8 cellular contexts compared by ENCODE assay signal in the genomic region with DNA sequence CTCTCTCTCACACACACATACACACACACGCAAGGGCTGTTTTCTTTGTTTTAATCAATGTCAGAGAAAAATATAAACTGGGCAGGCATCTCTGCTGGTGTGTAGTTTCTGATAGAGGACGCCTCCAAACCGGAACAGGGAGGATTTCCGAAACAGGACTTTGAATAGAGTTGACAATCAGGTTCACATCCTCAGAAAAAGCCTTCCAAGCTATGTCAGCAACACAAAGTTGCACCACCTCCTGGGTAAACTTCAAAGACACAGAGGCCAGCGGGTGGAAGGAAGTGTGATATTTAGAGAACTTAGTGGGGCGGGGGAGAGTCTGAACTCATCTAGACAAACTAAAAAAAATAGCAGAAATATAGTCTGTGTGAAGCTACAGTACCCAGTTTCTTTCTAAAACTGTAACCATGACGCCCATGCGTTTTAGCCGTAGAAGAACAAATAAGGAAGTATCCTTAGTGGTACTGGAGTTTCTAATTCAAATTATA. TPM values are rescaled to one million over a fixed set of nuclear protein-coding genes. Genes with fewer than 3 reads are reported as not detected.
DNase-seq lines count a peak whose midpoint lies in the region; ATAC-seq and TF ChIP-seq lines count a peak whose summit lies in the region.

No MANE protein-coding gene starts in this region.

- H3K4me2 ChIP-seq in GM23338: peak overlapping the region; percentile 97

- H3K4me1 ChIP-seq in ACC112 (ENCODE audit: control insufficient read depth, insufficient read depth, low read length, unreplicated experiment): peaks cover 18% of the 10 kb centered on the region
- H3K4me1 ChIP-seq in GM23338 (ENCODE audit: insufficient read depth): peaks cover 20% of the 10 kb centered on the region
- no peaks in the 10 kb centered on the region for H3K4me1 ChIP-seq in ascending aorta
- H3K4me1 ChIP-seq in skeletal muscle tissue (ENCODE audit: control insufficient read depth in 3 of 3, insufficient read depth in 3 of 3, low read length in 3 of 3): peaks cover 2 to 17% (median 9%) of the 10 kb centered on the region in 3 donors

- H3K27me3 Mint-ChIP-seq in GM23338 (ENCODE audit: insufficient read depth, low read depth, poor library complexity): peaks cover 50% of the 10 kb centered on the region

- H3K9me3 ChIP-seq in ascending aorta (no peaks in the 10 kb centered on the region), skeletal muscle tissue (ENCODE audit: control insufficient read depth in 3 of 3, low read length in 3 of 3) (no peaks in the 10 kb centered on the region)

- intact Hi-C loops in ascending aorta (cut with DNase I): no loop called here

- peak; percentile 2 for DNase-seq in GM23338 (ENCODE audit: low spot score)
- peak; percentile 8 to 67 for DNase-seq in ascending aorta (ENCODE audit: low spot score in 2 of 2)
- DNase-seq in iPS-NIHi11 (ENCODE audit: low spot score): peak; percentile 8
- no peak for DNase-seq in NCI-H1048 (lab: John Stamatoyannopoulos, UW)

- H2AFZ ChIP-seq in ACC112 (ENCODE audit: low read length, unreplicated experiment) (peak overlapping the region; percentile 76), GM23338 (no peak overlapping the region)

- ATAC-seq in GM23338 (no peak), SK-N-SH treated with all-trans-retinoic acid at 6 μM for 48 hours (peak; percentile 4; the same call in 2 of the 3 replicates), GM19455 (IDR thresholded peaks at IDR 0.05; ENCODE audit: unreplicated experiment) (no peak)

- no peak overlapping the region for H3K27ac Mint-ChIP-seq in GM23338

- peak overlapping the region; percentile 59 to 67 (median 63) for H3K9ac ChIP-seq in skeletal muscle tissue (ENCODE audit: low read depth in 1 of 3, low read length in 3 of 3)

- H3K4me3 Mint-ChIP-seq in GM23338: peak overlapping the region; percentile 86

- H3F3A ChIP-seq in GM23338 (replicated peaks; ENCODE audit: low read depth): no peaks in the 10 kb centered on the region

- H3K4me1 Mint-ChIP-seq in GM23338: peaks cover 32% of the 10 kb centered on the region

- H3K4me3 ChIP-seq in ACC112 (ENCODE audit: low read depth, low read length) (peak overlapping the region; percentile 79), GM23338 (peak overlapping the region; percentile 73), ascending aorta (peak overlapping the region; percentile 34 to 62), skeletal muscle tissue (ENCODE audit: low read length in 3 of 3) (peak overlapping the region; percentile 68 to 86 (median 71))

- no peaks in the 10 kb centered on the region; the same call in 1 of the 2 replicates for H4K20me1 ChIP-seq in GM23338 (replicated peaks; ENCODE audit: insufficient read depth)

- TF ChIP-seq CTCF in GM23338 (conservative IDR thresholded peaks at IDR 0.05; ENCODE audit: low read depth in 2 of 2) (no peak), ascending aorta (IDR thresholded peaks at IDR 0.05) (no peak)

- no peaks in the 10 kb centered on the region for H3K9me3 Mint-ChIP-seq in GM23338

- H3K36me3 ChIP-seq in ACC112 (ENCODE audit: insufficient read depth, low read length) (no peaks in the 10 kb centered on the region), GM23338 (ENCODE audit: insufficient read depth) (no peaks in the 10 kb centered on the region), ascending aorta (no peaks in the 10 kb centered on the region), skeletal muscle tissue (ENCODE audit: control insufficient read depth in 3 of 3, insufficient read depth in 3 of 3, low read length in 3 of 3) (no peaks in the 10 kb centered on the region)

- H3K9me2 ChIP-seq in GM23338 (ENCODE audit: insufficient read depth): no peaks in the 10 kb centered on the region

- no peak overlapping the region for H3K27ac ChIP-seq in ACC112 (ENCODE audit: low read depth, low read length)
- H3K27ac ChIP-seq in GM23338 (ENCODE audit: low read depth): no peak overlapping the region
- H3K27ac ChIP-seq in ascending aorta: peak overlapping the region in 1 of 2 donors; percentile 43
- peak overlapping the region; percentile 81 for H3K27ac ChIP-seq in skeletal muscle tissue (ENCODE audit: low read depth, low read length)

- no peaks in the 10 kb centered on the region for H3K36me3 Mint-ChIP-seq in GM23338 (ENCODE audit: low read depth)

- H3K79me2 ChIP-seq in ACC112 (ENCODE audit: control insufficient read depth, insufficient read depth, low read length, unreplicated experiment) (no peaks in the 10 kb centered on the region), GM23338 (replicated peaks; ENCODE audit: insufficient read depth) (no peaks in the 10 kb centered on the region)

- H3K27me3 ChIP-seq in ACC112 (ENCODE audit: insufficient read depth, low read length) (peaks cover 45% of the 10 kb centered on the region), GM23338 (ENCODE audit: insufficient read depth) (peaks cover 80% of the 10 kb centered on the region), ascending aorta (no peaks in the 10 kb centered on the region), skeletal muscle tissue (ENCODE audit: control insufficient read depth in 3 of 3, insufficient read depth in 3 of 3, low read length in 3 of 3) (peaks cover 15 to 21% (median 20%) of the 10 kb centered on the region in 3 donors)

TF ChIP-seq in GM23338, 12 proteins besides CTCF, POLR2A, EP300 and RAD21 (continues in another document):
- TF ChIP-seq REST (IDR thresholded peaks at IDR 0.05; ENCODE audit: unreplicated experiment) (no peak), POLR2AphosphoS5 (IDR thresholded peaks at IDR 0.05; ENCODE audit: low read depth) (no peak), NANOG (IDR thresholded peaks at IDR 0.05; ENCODE audit: borderline replicate concordance) (no peak), ZNF114 (CRISPR knock-in tag; IDR thresholded peaks at IDR 0.05) (no peak), STAT1 (IDR thresholded peaks at IDR 0.05; ENCODE audit: unreplicated experiment) (no peak), CREB1 (CRISPR knock-in tag; IDR thresholded peaks at IDR 0.05; ENCODE audit: low read depth) (no peak), EZH2 (IDR thresholded peaks at IDR 0.05; ENCODE audit: low read depth, unreplicated experiment) (no peak)

TF ChIP-seq in SK-N-SH treated with all-trans-retinoic acid at 6 μM for 48 hours, 23 proteins besides CTCF, POLR2A, EP300 and RAD21 (continues in another document):
- TF ChIP-seq, protein P1, sequence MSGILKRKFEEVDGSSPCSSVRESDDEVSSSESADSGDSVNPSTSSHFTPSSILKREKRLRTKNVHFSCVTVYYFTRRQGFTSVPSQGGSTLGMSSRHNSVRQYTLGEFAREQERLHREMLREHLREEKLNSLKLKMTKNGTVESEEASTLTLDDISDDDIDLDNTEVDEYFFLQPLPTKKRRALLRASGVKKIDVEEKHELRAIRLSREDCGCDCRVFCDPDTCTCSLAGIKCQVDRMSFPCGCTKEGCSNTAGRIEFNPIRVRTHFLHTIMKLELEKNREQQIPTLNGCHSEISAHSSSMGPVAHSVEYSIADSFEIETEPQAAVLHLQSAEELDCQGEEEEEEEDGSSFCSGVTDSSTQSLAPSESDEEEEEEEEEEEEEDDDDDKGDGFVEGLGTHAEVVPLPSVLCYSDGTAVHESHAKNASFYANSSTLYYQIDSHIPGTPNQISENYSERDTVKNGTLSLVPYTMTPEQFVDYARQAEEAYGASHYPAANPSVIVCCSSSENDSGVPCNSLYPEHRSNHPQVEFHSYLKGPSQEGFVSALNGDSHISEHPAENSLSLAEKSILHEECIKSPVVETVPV (CRISPR knock-in tag; IDR thresholded peaks at IDR 0.05): no peak
- TF ChIP-seq TSHZ2 (CRISPR knock-in tag; IDR thresholded peaks at IDR 0.05) (no peak), SNAI2 (CRISPR knock-in tag; IDR thresholded peaks at IDR 0.05) (no peak), RARB (CRISPR knock-in tag; IDR thresholded peaks at IDR 0.05) (no peak), ZNF565 (CRISPR knock-in tag; conservative IDR thresholded peaks at IDR 0.05; ENCODE audit: low read depth) (no peak), POU6F1 (CRISPR knock-in tag; IDR thresholded peaks at IDR 0.05; ENCODE audit: borderline replicate concordance, low read depth) (no peak)

RNA-seq across cellular contexts. Expression of gene ST8SIA4, which starts 1.2 kb away (rescaled TPM):
- total RNA-seq in GM23338 (2014; rRNA removed; shearing (Covaris generic)): 0.28 and 1.3 TPM in 2 replicates
- 0.11 and 0.35 TPM in 2 replicates for polyA plus RNA-seq in GM23338 (2016; fragmentation: Nextera tagmentation; extraction: Ambion mirVana)
- total RNA-seq in ascending aorta (15.6 TPM), skeletal muscle tissue (6.3 TPM)
